Comparison of ENCODE assay signal across 8 cellular contexts in genomic region chr1:21334214-21335087, GRCh38. TPM values are rescaled to one million over a fixed set of nuclear protein-coding genes. Genes with fewer than 3 reads are reported as not detected.
A peak's percentile ranks its signal among the peaks of the same experiment; 100 is the strongest.
DNase-seq lines count a peak whose midpoint lies in the region; ATAC-seq and TF ChIP-seq lines count a peak whose summit lies in the region.

No MANE protein-coding gene starts in this region.

- H3K27ac Mint-ChIP-seq in CD4-positive, CD25-positive, alpha-beta regulatory T cell = peak overlapping the region; percentile 97 to 99 (median 99)
- peak overlapping the region; percentile 94 for H3K27ac Mint-ChIP-seq in activated naive CD8-positive, alpha-beta T cell treated with anti-CD3 and anti-CD28 coated beads, Interleukin-2, amount 50 U/mL, for 24 hours

- TF ChIP-seq CTCF in SU-DHL-6 (IDR thresholded peaks at IDR 0.05; ENCODE audit: insufficient read depth, low read length, poor library complexity, severe bottlenecking) (peak; percentile 39), right atrium auricular region (IDR thresholded peaks at IDR 0.05) (peak; percentile 54 to 88), gastrocnemius medialis (IDR thresholded peaks at IDR 0.05 in 4 of 5, conservative IDR thresholded peaks at IDR 0.05 in 1 of 5) (peak; percentile 54 to 76 (median 70))

- no peaks in the 10 kb centered on the region for H3K27me3 Mint-ChIP-seq in CD4-positive, CD25-positive, alpha-beta regulatory T cell
- no peaks in the 10 kb centered on the region for H3K27me3 Mint-ChIP-seq in activated naive CD8-positive, alpha-beta T cell treated with anti-CD3 and anti-CD28 coated beads, Interleukin-2, amount 50 U/mL, for 24 hours

- peaks cover 83% of the 10 kb centered on the region for H3K79me2 ChIP-seq in SU-DHL-6 (ENCODE audit: insufficient read depth, low read length)

- H3K4me3 ChIP-seq in CD4-positive, CD25-positive, alpha-beta regulatory T cell (ENCODE audit: low read depth, low read length) = peak overlapping the region; percentile 77
- H3K4me3 ChIP-seq in SU-DHL-6 (ENCODE audit: insufficient read depth, low read length, poor library complexity, severe bottlenecking) (peak overlapping the region; percentile 39), right atrium auricular region (peak overlapping the region in 1 of 2 donors; percentile 37), gastrocnemius medialis (peak overlapping the region; percentile 6 to 60 (median 39))

- H3K4me3 Mint-ChIP-seq in CD4-positive, CD25-positive, alpha-beta regulatory T cell = peak overlapping the region; percentile 81 to 93 (median 90)
- H3K4me3 Mint-ChIP-seq in activated naive CD8-positive, alpha-beta T cell treated with anti-CD3 and anti-CD28 coated beads, Interleukin-2, amount 50 U/mL, for 24 hours = peak overlapping the region; percentile 82

- no peaks in the 10 kb centered on the region for H3K9me3 Mint-ChIP-seq in CD4-positive, CD25-positive, alpha-beta regulatory T cell
- H3K9me3 Mint-ChIP-seq in activated naive CD8-positive, alpha-beta T cell treated with anti-CD3 and anti-CD28 coated beads, Interleukin-2, amount 50 U/mL, for 24 hours = no peaks in the 10 kb centered on the region

- H3K27me3 ChIP-seq in CD4-positive, CD25-positive, alpha-beta regulatory T cell (ENCODE audit: control insufficient read depth, insufficient read depth, low read length) = no peaks in the 10 kb centered on the region
- no peaks in the 10 kb centered on the region for H3K27me3 ChIP-seq in SU-DHL-6 (ENCODE audit: low read length)
- H3K27me3 ChIP-seq in right atrium auricular region = no peaks in the 10 kb centered on the region
- H3K27me3 ChIP-seq in gastrocnemius medialis = no peaks in the 10 kb centered on the region

- H3K36me3 ChIP-seq in CD4-positive, CD25-positive, alpha-beta regulatory T cell (ENCODE audit: control insufficient read depth, insufficient read depth, low read length) = no peaks in the 10 kb centered on the region
- H3K36me3 ChIP-seq in SU-DHL-6 (ENCODE audit: low read length) (no peaks in the 10 kb centered on the region), right atrium auricular region (no peaks in the 10 kb centered on the region), gastrocnemius medialis (no peaks in the 10 kb centered on the region)

- H4K20me1 ChIP-seq in SU-DHL-6 (ENCODE audit: low read depth, low read length) = no peaks in the 10 kb centered on the region

- H3K36me3 Mint-ChIP-seq in CD4-positive, CD25-positive, alpha-beta regulatory T cell = peaks cover 3% of the 10 kb centered on the region
- peaks cover 28% of the 10 kb centered on the region for H3K36me3 Mint-ChIP-seq in activated naive CD8-positive, alpha-beta T cell treated with anti-CD3 and anti-CD28 coated beads, Interleukin-2, amount 50 U/mL, for 24 hours (ENCODE audit: low read depth)

- peak; percentile 93 to 94 for ATAC-seq in CD4-positive, CD25-positive, alpha-beta regulatory T cell (ENCODE audit: low read depth in 2 of 2)
- ATAC-seq in GM19351 (IDR thresholded peaks at IDR 0.05; ENCODE audit: unreplicated experiment) (peak; percentile 83), HG03521 (IDR thresholded peaks at IDR 0.05; ENCODE audit: unreplicated experiment) (peak; percentile 56), gastrocnemius medialis (peak; percentile 38 to 49), GM19328 (IDR thresholded peaks at IDR 0.05; ENCODE audit: unreplicated experiment) (no peak)
- peak; percentile 92 for ATAC-seq in activated naive CD8-positive, alpha-beta T cell treated with anti-CD3 and anti-CD28 coated beads, Interleukin-2, amount 50 U/mL, for 24 hours

- no peak for TF ChIP-seq POLR2A in gastrocnemius medialis (IDR thresholded peaks at IDR 0.05)

- H3F3A ChIP-seq in SU-DHL-6 (ENCODE audit: insufficient read depth) = peaks cover 32% of the 10 kb centered on the region

- H2AFZ ChIP-seq in SU-DHL-6 (ENCODE audit: low read depth, low read length, severe bottlenecking) = peak overlapping the region; percentile 58

- peak; percentile 70 to 92 (median 82) for DNase-seq in CD4-positive, CD25-positive, alpha-beta regulatory T cell
- DNase-seq in activated naive CD8-positive, alpha-beta T cell treated with anti-CD3 and anti-CD28 coated beads, Interleukin-2, amount 50 U/mL, for 24 hours = peak; percentile 78
- DNase-seq in right atrium auricular region (ENCODE audit: low spot score) = peak; percentile 89
- DNase-seq in gastrocnemius medialis = peak; percentile 28 to 59

- peaks cover 6 to 91% (median 63%) of the 10 kb centered on the region in 4 donors for H3K4me1 Mint-ChIP-seq in CD4-positive, CD25-positive, alpha-beta regulatory T cell
- peaks cover 96% of the 10 kb centered on the region for H3K4me1 Mint-ChIP-seq in activated naive CD8-positive, alpha-beta T cell treated with anti-CD3 and anti-CD28 coated beads, Interleukin-2, amount 50 U/mL, for 24 hours

- in situ Hi-C loops in gastrocnemius medialis (cut with MboI; ENCODE audit: low sequenced_read_pairs in 4 of 4) = no loop called here

- peak overlapping the region; percentile 61 for H3K9ac ChIP-seq in SU-DHL-6 (ENCODE audit: low read length)

- intact Hi-C loops in gastrocnemius medialis (cut with DNase I; ENCODE audit: low total_unique reads) = no loop called here

- peak overlapping the region; percentile 92 for H3K27ac ChIP-seq in CD4-positive, CD25-positive, alpha-beta regulatory T cell (ENCODE audit: insufficient read depth, low read length, poor library complexity, severe bottlenecking)
- H3K27ac ChIP-seq in SU-DHL-6 (ENCODE audit: low read depth, low read length) = peak overlapping the region; percentile 95
- peak overlapping the region; percentile 88 to 91 for H3K27ac ChIP-seq in right atrium auricular region
- peak overlapping the region; percentile 67 to 89 (median 76) for H3K27ac ChIP-seq in gastrocnemius medialis

- peaks cover 79% of the 10 kb centered on the region for H3K4me1 ChIP-seq in CD4-positive, CD25-positive, alpha-beta regulatory T cell (ENCODE audit: control insufficient read depth, insufficient read depth, low read length, poor library complexity, severe bottlenecking)
- peaks cover 0 to 82% of the 10 kb centered on the region in 2 donors for H3K4me1 ChIP-seq in right atrium auricular region
- peaks cover 40 to 71% of the 10 kb centered on the region in 2 donors for H3K4me1 ChIP-seq in gastrocnemius medialis

- no peaks in the 10 kb centered on the region for H3K9me2 ChIP-seq in SU-DHL-6 (replicated peaks; ENCODE audit: insufficient read depth, low read length)

- no peaks in the 10 kb centered on the region for H3K9me3 ChIP-seq in CD4-positive, CD25-positive, alpha-beta regulatory T cell (ENCODE audit: control insufficient read depth in 2 of 2, low read length in 2 of 2)
- H3K9me3 ChIP-seq in SU-DHL-6 (ENCODE audit: insufficient read depth, low read length) = no peaks in the 10 kb centered on the region
- H3K9me3 ChIP-seq in right atrium auricular region = no peaks in the 10 kb centered on the region
- H3K9me3 ChIP-seq in gastrocnemius medialis = no peaks in the 10 kb centered on the region

- H3K4me2 ChIP-seq in SU-DHL-6 (ENCODE audit: low read depth, low read length, poor library complexity, severe bottlenecking) = peak overlapping the region; percentile 70

RNA-seq across cellular contexts. Expression of gene ECE1, which starts 44.2 kb away (rescaled TPM):
- total RNA-seq in CD4-positive, CD25-positive, alpha-beta regulatory T cell = 140 TPM
- 10 to 100 TPM; 25.7 to 32.3 (median 27.7) TPM for polyA plus RNA-seq in CD4-positive, CD25-positive, alpha-beta regulatory T cell
- total RNA-seq in right atrium auricular region = 100 to 1,000 TPM in 1 of 2 donors, 10 to 100 TPM in 1; 83.7 to 152 TPM
- 10 to 100 TPM; 17.1 to 39.9 (median 26.7) TPM for total RNA-seq in gastrocnemius medialis
